In genomic region chr5:175738126-175738525, GRCh38 we compare ENCODE assay signal across 15 cellular contexts.
"Had no signal": no experiment of that assay in that cellular context is flagged by ENCODE, and none has a peak within 500 bp of the region (broad histone marks: within the 10 kb centered on the region; RNA-seq: fewer than 3 reads in every experiment).

No MANE protein-coding gene starts in this region.

- ATAC-seq: foreskin keratinocyte, gastroesophageal sphincter, heart left ventricle, left colon, left lung, left ventricle myocardium superior, lower lobe of right lung had no signal

- DNase-seq: cerebellar nuclear complex; colonic mucosa; dermis blood vessel endothelial cell; effector CD4-positive, alpha-beta T cell; effector memory CD4-positive, alpha-beta T cell; foreskin keratinocyte; heart left ventricle; kidney glomerular epithelial cell; left colon; left lung; left ventricle myocardium superior; lower lobe of right lung; mesenchymal stem cell; midbrain had no signal
